Comparison of ENCODE assay signal across 14 cellular contexts in the genomic region with DNA sequence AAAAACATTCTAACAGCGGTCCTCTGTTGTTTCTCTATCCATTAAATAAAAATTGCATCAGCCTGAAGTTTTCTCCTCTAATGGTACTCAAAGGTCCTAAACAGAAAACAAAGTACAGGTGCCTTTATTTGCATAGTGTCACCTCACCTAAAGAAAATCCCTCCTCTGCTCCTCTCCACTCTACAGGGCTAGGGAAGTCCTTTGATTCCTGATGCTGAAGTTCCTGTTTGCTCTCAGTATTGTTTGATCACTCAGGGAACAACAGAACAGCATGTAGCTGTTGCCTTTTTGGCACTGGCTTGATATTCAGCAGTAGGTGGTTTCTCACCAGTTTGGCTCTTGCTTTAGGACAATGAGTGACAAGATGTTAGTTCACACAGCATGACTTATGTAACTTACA.
A peak's percentile ranks its signal among the peaks of the same experiment; 100 is the strongest.
DNase-seq lines count a peak whose midpoint lies in the region; ATAC-seq and TF ChIP-seq lines count a peak whose summit lies in the region.
"Had no signal": no experiment of that assay in that cellular context is flagged by ENCODE, and none has a peak within 500 bp of the region (broad histone marks: within the 10 kb centered on the region; RNA-seq: fewer than 3 reads in every experiment).

No MANE protein-coding gene starts in this region.

- intact Hi-C loops in heart right ventricle (cut with DNase I), result no loop called here

- DNase-seq in LNCaP clone FGC (ENCODE audit: low read depth), result peak; percentile 96
- DNase-seq in NCI-H69 (lab: John Stamatoyannopoulos, UW), result peak; percentile 96
- DNase-seq in heart right ventricle, result no peak
- DNase-seq in pons (ENCODE audit: low spot score), result peak; percentile 29
- no peak for DNase-seq in activated T-cell treated with anti-CD3 and anti-CD28 coated beads, Interleukin-2, amount 50 U/mL, for 24 hours
- no peak for DNase-seq in activated gamma-delta T cell treated with Interleukin-2 at 50 U/mL for 16 hours
- DNase-seq: activated naive CD8-positive, alpha-beta T cell treated with anti-CD3 and anti-CD28 coated beads, Interleukin-2, amount 10 ng/mL, durations not matched to agents 7 days and 5 days; hypothalamus; MV-4-11; natural killer cell; stimulated activated naive CD4-positive, alpha-beta T cell had no signal

- H3K4me1 ChIP-seq in heart right ventricle, result peaks cover 0 to 40% (median 14%) of the 10 kb centered on the region in 9 donors

- ATAC-seq in heart right ventricle (peak in 7 of 8 donors; percentile 36 to 90 (median 54)), GM21529 (IDR thresholded peaks at IDR 0.05; ENCODE audit: unreplicated experiment) (no peak), HG02852 (IDR thresholded peaks at IDR 0.05; ENCODE audit: unreplicated experiment) (no peak)
- ATAC-seq: natural killer cell had no signal

- no peak overlapping the region for H3K4me3 Mint-ChIP-seq in activated T-cell treated with anti-CD3 and anti-CD28 coated beads, Interleukin-2, amount 50 U/mL, for 24 hours
- H3K4me3 Mint-ChIP-seq: activated naive CD8-positive, alpha-beta T cell treated with anti-CD3 and anti-CD28 coated beads, Interleukin-2, amount 10 ng/mL, durations not matched to agents 7 days and 5 days; natural killer cell; T-helper 2 cell treated with Interferon-gamma antibody and Interleukin-4, amounts not matched to agents 5 μg/mL and 100 μg/mL, for 36 hours had no signal

- H3K9me3 Mint-ChIP-seq in activated T-cell treated with anti-CD3 and anti-CD28 coated beads, Interleukin-2, amount 50 U/mL, for 24 hours, result no peaks in the 10 kb centered on the region
- H3K9me3 Mint-ChIP-seq: activated naive CD8-positive, alpha-beta T cell treated with anti-CD3 and anti-CD28 coated beads, Interleukin-2, amount 10 ng/mL, durations not matched to agents 7 days and 5 days; T-helper 2 cell treated with Interferon-gamma antibody and Interleukin-4, amounts not matched to agents 5 μg/mL and 100 μg/mL, for 36 hours had no signal

- H3K9me3 ChIP-seq in heart right ventricle, result no peaks in the 10 kb centered on the region

- peak overlapping the region in 3 of 10 donors; percentile 2 to 61 (median 46) for H3K27ac ChIP-seq in heart right ventricle

- H3K4me3 ChIP-seq in LNCaP clone FGC (ENCODE audit: low read depth, low read length), result no peak overlapping the region
- H3K4me3 ChIP-seq in heart right ventricle, result no peak overlapping the region

- H3K4me1 Mint-ChIP-seq in activated T-cell treated with anti-CD3 and anti-CD28 coated beads, Interleukin-2, amount 50 U/mL, for 24 hours (ENCODE audit: low read depth), result no peaks in the 10 kb centered on the region
- H3K4me1 Mint-ChIP-seq: activated naive CD8-positive, alpha-beta T cell treated with anti-CD3 and anti-CD28 coated beads, Interleukin-2, amount 10 ng/mL, durations not matched to agents 7 days and 5 days; natural killer cell had no signal

- no peak overlapping the region for H3K27ac Mint-ChIP-seq in activated T-cell treated with anti-CD3 and anti-CD28 coated beads, Interleukin-2, amount 50 U/mL, for 24 hours
- H3K27ac Mint-ChIP-seq: activated naive CD8-positive, alpha-beta T cell treated with anti-CD3 and anti-CD28 coated beads, Interleukin-2, amount 10 ng/mL, durations not matched to agents 7 days and 5 days; natural killer cell; T-helper 2 cell treated with Interferon-gamma antibody and Interleukin-4, amounts not matched to agents 5 μg/mL and 100 μg/mL, for 36 hours had no signal

- H3K36me3 ChIP-seq in heart right ventricle, result no peaks in the 10 kb centered on the region

- no peaks in the 10 kb centered on the region for H3K27me3 Mint-ChIP-seq in activated T-cell treated with anti-CD3 and anti-CD28 coated beads, Interleukin-2, amount 50 U/mL, for 24 hours

- no peaks in the 10 kb centered on the region for H3K36me3 Mint-ChIP-seq in activated T-cell treated with anti-CD3 and anti-CD28 coated beads, Interleukin-2, amount 50 U/mL, for 24 hours (ENCODE audit: low read depth)
- H3K36me3 Mint-ChIP-seq: activated naive CD8-positive, alpha-beta T cell treated with anti-CD3 and anti-CD28 coated beads, Interleukin-2, amount 10 ng/mL, durations not matched to agents 7 days and 5 days; natural killer cell had no signal

- no peaks in the 10 kb centered on the region for H3K27me3 ChIP-seq in heart right ventricle

- no peak for TF ChIP-seq CTCF in LNCaP clone FGC (IDR thresholded peaks at IDR 0.05; ENCODE audit: control insufficient read depth, extremely low read depth, insufficient read depth)
- TF ChIP-seq CTCF in heart right ventricle (IDR thresholded peaks at IDR 0.05), result no peak

- 91 to 95% methylated on average over 1 of the region's 1 CpG for WGBS in heart right ventricle, 2 donors

Comparison
In these comparisons a context has a peak if more than half of its experiments do, and no peak if none do; other contexts are left out.
1. DNase-seq: peak in LNCaP clone FGC (single experiment), NCI-H69 (single experiment) and pons (single experiment); none in heart right ventricle (0 of 2), activated T-cell treated with anti-CD3 and anti-CD28 coated beads, Interleukin-2, amount 50 U/mL, for 24 hours (single experiment) and activated gamma-delta T cell treated with Interleukin-2 at 50 U/mL for 16 hours (single experiment).
2. ATAC-seq: peak in heart right ventricle (7 of 8); none in GM21529 (single experiment) and HG02852 (single experiment).